Comparison of ENCODE assay signal across 7 cellular contexts in the genomic region with DNA sequence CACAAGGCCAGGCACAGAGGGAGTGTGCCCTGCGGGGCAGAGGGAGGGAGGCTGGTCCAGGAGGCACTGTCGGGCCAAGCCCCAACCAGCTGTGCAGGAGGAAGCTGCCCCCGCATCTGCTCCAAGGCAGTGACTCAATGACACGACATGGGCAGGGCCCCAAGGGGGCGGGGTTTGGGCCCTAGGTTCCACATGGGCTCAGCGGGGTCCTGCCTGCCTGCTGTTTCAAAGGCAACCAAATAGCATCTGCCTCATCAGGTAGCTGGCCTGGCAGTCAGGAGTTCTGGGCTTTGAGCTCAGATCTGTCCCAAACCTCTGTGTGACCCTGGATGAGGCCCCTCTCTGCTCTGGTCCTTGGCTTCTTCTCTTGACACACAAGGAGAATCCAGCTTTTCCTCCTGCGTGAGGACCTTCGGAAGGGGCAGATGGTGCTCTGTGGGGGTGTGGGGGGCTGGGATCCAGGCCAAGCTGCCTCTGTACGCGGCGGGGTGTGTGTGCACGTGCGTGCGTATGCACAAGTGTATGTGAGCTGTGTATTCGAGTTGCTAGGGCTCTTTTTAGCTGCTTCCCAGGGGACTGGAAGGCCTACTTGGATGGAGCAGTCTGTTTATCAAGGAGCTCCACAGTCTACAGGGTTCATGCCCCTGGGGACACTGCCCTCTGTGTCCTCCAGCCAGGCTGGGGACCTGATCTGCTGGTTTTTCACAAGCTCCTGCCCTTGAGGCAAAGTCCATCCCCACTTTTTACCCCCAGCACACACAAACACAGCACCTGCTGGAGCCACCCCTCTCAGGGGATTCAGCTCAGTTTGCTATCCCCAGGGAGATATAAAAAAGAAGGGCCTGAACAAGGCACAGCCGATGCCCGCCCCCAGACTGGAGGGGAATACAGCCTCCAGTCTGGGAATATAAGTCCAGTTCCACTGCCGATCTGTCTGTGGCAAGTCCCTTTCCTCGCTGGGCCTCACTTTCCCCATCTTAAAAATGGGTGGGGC.
A peak's percentile ranks its signal among the peaks of the same experiment; 100 is the strongest.
DNase-seq lines count a peak whose midpoint lies in the region; ATAC-seq and TF ChIP-seq lines count a peak whose summit lies in the region.

No MANE protein-coding gene starts in this region.

- peaks cover 5% of the 10 kb centered on the region for H3K36me3 ChIP-seq in rectal smooth muscle tissue (ENCODE audit: control insufficient read depth, insufficient read depth, low read length)

- peaks cover 11% of the 10 kb centered on the region for H3K4me1 Mint-ChIP-seq in activated CD4-positive, alpha-beta T cell treated with anti-CD3 and anti-CD28 coated beads, Interleukin-2, amount 10 ng/mL, durations not matched to agents 24 days and 14 days

- no peak overlapping the region for H3K27ac Mint-ChIP-seq in activated CD4-positive, alpha-beta T cell treated with anti-CD3 and anti-CD28 coated beads, Interleukin-2, amount 10 ng/mL, durations not matched to agents 24 days and 14 days

- H3K27me3 Mint-ChIP-seq in activated CD4-positive, alpha-beta T cell treated with anti-CD3 and anti-CD28 coated beads, Interleukin-2, amount 10 ng/mL, durations not matched to agents 24 days and 14 days: no peaks in the 10 kb centered on the region

- in situ Hi-C loops in GM13977 (cut with MboI; ENCODE audit: low pct_unique_long_range_greater_than_20kb, low sequenced_read_pairs, unreplicated experiment): no loop called here

- H3K36me3 Mint-ChIP-seq in activated CD4-positive, alpha-beta T cell treated with anti-CD3 and anti-CD28 coated beads, Interleukin-2, amount 10 ng/mL, durations not matched to agents 24 days and 14 days (ENCODE audit: low read depth): peaks cover 8% of the 10 kb centered on the region

- no peaks in the 10 kb centered on the region for H3K9me3 Mint-ChIP-seq in activated CD4-positive, alpha-beta T cell treated with anti-CD3 and anti-CD28 coated beads, Interleukin-2, amount 10 ng/mL, durations not matched to agents 24 days and 14 days

- H3K4me3 ChIP-seq in fibroblast of pulmonary artery (replicated peaks; ENCODE audit: low read depth, low read length) (no peak overlapping the region), rectal smooth muscle tissue (ENCODE audit: low read length) (no peak overlapping the region)

- peak overlapping the region; percentile 42 for H3K4me3 Mint-ChIP-seq in activated CD4-positive, alpha-beta T cell treated with anti-CD3 and anti-CD28 coated beads, Interleukin-2, amount 10 ng/mL, durations not matched to agents 24 days and 14 days

- intact Hi-C loops in activated CD4-positive, alpha-beta T cell treated with anti-CD3 and anti-CD28 coated beads, Interleukin-2, amount 10 ng/mL, durations not matched to agents 24 days and 14 days (cut with micrococcal nuclease): no loop called here

- peaks cover 14% of the 10 kb centered on the region for H3K4me1 ChIP-seq in rectal smooth muscle tissue (ENCODE audit: control insufficient read depth, insufficient read depth, low read length)

- ATAC-seq in HG02588 (IDR thresholded peaks at IDR 0.05; ENCODE audit: unreplicated experiment): peak; percentile 89

- no peaks in the 10 kb centered on the region for H3K27me3 ChIP-seq in rectal smooth muscle tissue (ENCODE audit: control insufficient read depth, insufficient read depth, low read length)

- no peak for TF ChIP-seq CTCF in GM13977 (IDR thresholded peaks at IDR 0.05; ENCODE audit: extremely low read depth, insufficient read depth, missing control alignments)
- TF ChIP-seq CTCF in fibroblast of pulmonary artery (IDR thresholded peaks at IDR 0.05; ENCODE audit: low read length, missing control alignments): no peak

- H3K9ac ChIP-seq in rectal smooth muscle tissue (ENCODE audit: low read length): no peak overlapping the region

- DNase-seq in GM13977 (ENCODE audit: low spot score) (peak; percentile 79), NCI-H2081 (lab: John Stamatoyannopoulos, UW) (peak; percentile 84 to 87), fibroblast of pulmonary artery (ENCODE audit: low read depth) (peak; percentile 82), LoVo (ENCODE audit: low spot score) (no peak)
- peak; percentile 74 for DNase-seq in activated CD4-positive, alpha-beta T cell treated with anti-CD3 and anti-CD28 coated beads, Interleukin-2, amount 10 ng/mL, durations not matched to agents 24 days and 14 days

- peak overlapping the region; percentile 21 for H3K27ac ChIP-seq in rectal smooth muscle tissue (ENCODE audit: low read depth, low read length)
